In genomic region chr12:6539276-6540134, GRCh38 we compare ENCODE assay signal across 8 cellular contexts. TPM values are rescaled to one million over a fixed set of nuclear protein-coding genes. Genes with fewer than 3 reads are reported as not detected.
DNase-seq lines count a peak whose midpoint lies in the region; ATAC-seq and TF ChIP-seq lines count a peak whose summit lies in the region.

No MANE protein-coding gene starts in this region.

- H3K4me1 Mint-ChIP-seq in activated naive CD4-positive, alpha-beta T cell treated with anti-CD3 and anti-CD28 coated beads, Interleukin-2, amount 10 ng/mL, durations not matched to agents 7 days and 5 days: peaks cover 66% of the 10 kb centered on the region
- peaks cover 69% of the 10 kb centered on the region for H3K4me1 Mint-ChIP-seq in activated T-cell treated with anti-CD3 and anti-CD28 coated beads, Interleukin-2, amount 50 U/mL, for 72 hours (ENCODE audit: low read depth)

- peaks cover 56% of the 10 kb centered on the region for H3K36me3 ChIP-seq in upper lobe of right lung

- peaks cover 48% of the 10 kb centered on the region for H3K36me3 Mint-ChIP-seq in activated naive CD4-positive, alpha-beta T cell treated with anti-CD3 and anti-CD28 coated beads, Interleukin-2, amount 10 ng/mL, durations not matched to agents 7 days and 5 days
- peaks cover 18 to 19% of the 10 kb centered on the region in 2 donors for H3K36me3 Mint-ChIP-seq in activated T-cell treated with anti-CD3 and anti-CD28 coated beads, Interleukin-2, amount 50 U/mL, for 72 hours (ENCODE audit: insufficient read depth in 2 of 2)

- H3K27ac Mint-ChIP-seq in activated naive CD4-positive, alpha-beta T cell treated with anti-CD3 and anti-CD28 coated beads, Interleukin-2, amount 10 ng/mL, durations not matched to agents 7 days and 5 days: peak overlapping the region; percentile 91
- H3K27ac Mint-ChIP-seq in activated T-cell treated with anti-CD3 and anti-CD28 coated beads, Interleukin-2, amount 50 U/mL, for 72 hours: peak overlapping the region; percentile 64

- CTCF ChIA-PET in activated naive CD4-positive, alpha-beta T cell treated with anti-CD3 and anti-CD28 coated beads, Interleukin-2, amount 10 ng/mL, durations not matched to agents 7 days and 5 days (lab: Charles Lee): interaction anchor here (0.5 to 10.1 kb wide), 10 partner anchors 14 to 204 kb away, joined by 3 to 128 read pairs (median 4); partner anchors contain the start of genes IFFO1 and VAMP1

- peak overlapping the region; percentile 30 for H3K27ac ChIP-seq in layer of hippocampus (ENCODE audit: low read depth, low read length)
- peak overlapping the region; percentile 74 for H3K27ac ChIP-seq in upper lobe of right lung

- H3K27me3 Mint-ChIP-seq in activated naive CD4-positive, alpha-beta T cell treated with anti-CD3 and anti-CD28 coated beads, Interleukin-2, amount 10 ng/mL, durations not matched to agents 7 days and 5 days: peaks cover 3% of the 10 kb centered on the region
- no peaks in the 10 kb centered on the region for H3K27me3 Mint-ChIP-seq in activated T-cell treated with anti-CD3 and anti-CD28 coated beads, Interleukin-2, amount 50 U/mL, for 72 hours (ENCODE audit: low read depth)

- TF ChIP-seq CTCF in upper lobe of right lung (IDR thresholded peaks at IDR 0.05): no peak

- intact Hi-C loops in upper lobe of right lung (cut with DNase I): no loop called here

- H3K4me1 ChIP-seq in upper lobe of right lung: peaks cover 39% of the 10 kb centered on the region

- no peak for DNase-seq in activated naive CD4-positive, alpha-beta T cell treated with anti-CD3 and anti-CD28 coated beads, Interleukin-2, amount 10 ng/mL, durations not matched to agents 7 days and 5 days
- DNase-seq in activated naive CD4-positive, alpha-beta T cell (lab: John Stamatoyannopoulos, UW): no peak
- no peak for DNase-seq in activated T-cell treated with anti-CD3 and anti-CD28 coated beads, Interleukin-2, amount 50 U/mL, for 72 hours
- no peak for DNase-seq in upper lobe of right lung
- DNase-seq in Kasumi-1 (lab: John Stamatoyannopoulos, UW): no peak
- DNase-seq in glomerular visceral epithelial cell (ENCODE audit: extremely low spot score): no peak

- H3K4me3 ChIP-seq in upper lobe of right lung: no peak overlapping the region

- H3K27me3 ChIP-seq in layer of hippocampus (ENCODE audit: control insufficient read depth, insufficient read depth, low read length) (no peaks in the 10 kb centered on the region), upper lobe of right lung (no peaks in the 10 kb centered on the region)

- peak in 1 of 2 donors; percentile 0 for ATAC-seq in activated T-cell treated with anti-CD3 and anti-CD28 coated beads, Interleukin-2, amount 50 U/mL, for 72 hours (replicated peaks in 1 of 2)
- ATAC-seq in upper lobe of right lung: no peak
- no peak for ATAC-seq in HG03460 (IDR thresholded peaks at IDR 0.05; ENCODE audit: unreplicated experiment)

- no peaks in the 10 kb centered on the region for H3K9me3 Mint-ChIP-seq in activated naive CD4-positive, alpha-beta T cell treated with anti-CD3 and anti-CD28 coated beads, Interleukin-2, amount 10 ng/mL, durations not matched to agents 7 days and 5 days
- H3K9me3 Mint-ChIP-seq in activated T-cell treated with anti-CD3 and anti-CD28 coated beads, Interleukin-2, amount 50 U/mL, for 72 hours: no peaks in the 10 kb centered on the region

- H3K9me3 ChIP-seq in upper lobe of right lung: no peaks in the 10 kb centered on the region

- H3K4me3 Mint-ChIP-seq in activated naive CD4-positive, alpha-beta T cell treated with anti-CD3 and anti-CD28 coated beads, Interleukin-2, amount 10 ng/mL, durations not matched to agents 7 days and 5 days: peak overlapping the region; percentile 54
- peak overlapping the region; percentile 74 to 82 for H3K4me3 Mint-ChIP-seq in activated T-cell treated with anti-CD3 and anti-CD28 coated beads, Interleukin-2, amount 50 U/mL, for 72 hours

RNA-seq across cellular contexts. Expression of gene GAPDH, which starts 5.2 kb away (rescaled TPM):
- total RNA-seq in activated T-cell treated with anti-CD3 and anti-CD28 coated beads, Interleukin-2, amount 50 U/mL, for 72 hours: 1,000 to 10,000 TPM; 4,101 to 4,234 TPM
- total RNA-seq in upper lobe of right lung: 736 TPM

RNA-seq across cellular contexts. Expression of gene IFFO1, which starts 16.3 kb away (rescaled TPM):
- 10 to 100 TPM; 14.2 to 17.0 TPM for total RNA-seq in activated T-cell treated with anti-CD3 and anti-CD28 coated beads, Interleukin-2, amount 50 U/mL, for 72 hours
- total RNA-seq in upper lobe of right lung: 23.5 TPM

RNA-seq across cellular contexts. Expression of gene NOP2, which starts 28.6 kb away (rescaled TPM):
- total RNA-seq in activated T-cell treated with anti-CD3 and anti-CD28 coated beads, Interleukin-2, amount 50 U/mL, for 72 hours: 10 to 100 TPM; 76.9 to 89.8 TPM
- total RNA-seq in upper lobe of right lung: 32.2 TPM

RNA-seq across cellular contexts. Expression of gene NCAPD2, which starts 45.6 kb away (rescaled TPM):
- total RNA-seq in activated T-cell treated with anti-CD3 and anti-CD28 coated beads, Interleukin-2, amount 50 U/mL, for 72 hours: 100 to 1,000 TPM; 156 to 168 TPM
- 26.7 TPM for total RNA-seq in upper lobe of right lung

RNA-seq across cellular contexts. Expression of gene MRPL51, which starts 46.4 kb away (rescaled TPM):
- total RNA-seq in activated T-cell treated with anti-CD3 and anti-CD28 coated beads, Interleukin-2, amount 50 U/mL, for 72 hours: 100 to 1,000 TPM; 170 to 179 TPM
- 114 TPM for total RNA-seq in upper lobe of right lung
